In the genomic region with DNA sequence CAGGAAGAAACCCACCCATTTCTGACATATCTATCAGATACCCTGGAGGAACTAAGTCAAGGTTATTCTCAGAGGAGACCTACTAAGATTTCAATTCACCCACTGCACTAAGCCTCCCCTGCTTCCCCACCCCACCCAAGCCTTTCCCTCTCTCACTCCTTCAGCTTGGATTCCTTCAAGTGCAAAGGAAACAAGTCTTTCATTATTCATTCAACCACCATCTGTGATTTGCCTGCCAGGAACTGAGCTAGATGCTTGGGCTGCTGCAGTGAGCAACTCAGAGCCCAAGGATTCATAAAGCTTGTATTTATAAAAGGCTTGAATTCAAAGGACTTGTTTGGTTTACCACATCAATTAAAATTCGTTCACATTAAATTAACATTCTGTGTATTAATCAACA, we compare ENCODE assay signal across 21 cellular contexts.
DNase-seq lines count a peak whose midpoint lies in the region; TF ChIP-seq lines count a peak whose summit lies in the region.
"Had no signal": no experiment of that assay in that cellular context is flagged by ENCODE, and none has a peak within 500 bp of the region (broad histone marks: within the 10 kb centered on the region; RNA-seq: fewer than 3 reads in every experiment).

No MANE protein-coding gene starts in this region.

- H3K4me2 ChIP-seq in OCI-LY7 (ENCODE audit: low read length), result peak overlapping the region; percentile 4; the same call in 1 of the 2 replicates
- H3K4me2 ChIP-seq in smooth muscle cell, result no peak overlapping the region
- H3K4me2 ChIP-seq in GM23248 (ENCODE audit: unreplicated experiment), result no peak overlapping the region
- H3K4me2 ChIP-seq: hepatocyte, KMS-11 had no signal

- intact Hi-C loops in OCI-LY7 (cut with micrococcal nuclease; ENCODE audit: unreplicated experiment), result no loop called here

- CTCF ChIA-PET in OCI-LY7 (lab: Charles Lee; ENCODE audit: unreplicated experiment), result no interaction called here

- H3F3A ChIP-seq in smooth muscle cell (ENCODE audit: low read depth) (no peaks in the 10 kb centered on the region), GM23248 (ENCODE audit: insufficient read depth) (no peaks in the 10 kb centered on the region)

- WGBS in smooth muscle cell (ENCODE audit: low lambda C conversion rate), result 20% methylated on average over 1 of the region's 1 CpG
- WGBS in GM23248 (ENCODE audit: low coverage in 1 of 2, low lambda C conversion rate in 2 of 2, missing lambda C conversion rate in 2 of 2), 2 experiments, result 10 to 15% methylated on average over 1 of the region's 1 CpG

- POLR2A ChIA-PET in OCI-LY7 (lab: Charles Lee), result interaction anchor here (0.6 to 0.7 kb wide), 2 partner anchors 52 to 760 kb away, joined by 3 read pairs; no protein-coding TSS in a partner anchor

- H3K9me2 ChIP-seq in OCI-LY7 (ENCODE audit: insufficient read depth, low read length) (no peaks in the 10 kb centered on the region), GM23248 (ENCODE audit: insufficient read depth) (no peaks in the 10 kb centered on the region)

- H3K4me3 ChIP-seq in OCI-LY7 (ENCODE audit: low read depth, low read length, poor library complexity, severe bottlenecking) (no peak overlapping the region), smooth muscle cell (no peak overlapping the region), GM23248 (no peak overlapping the region)
- H3K4me3 ChIP-seq: hepatocyte, sigmoid colon had no signal

- H2AFZ ChIP-seq in OCI-LY7 (ENCODE audit: low read length) (peak overlapping the region; percentile 62), smooth muscle cell (ENCODE audit: low read depth) (peak overlapping the region; percentile 71), GM23248 (no peak overlapping the region)
- H2AFZ ChIP-seq: hepatocyte had no signal

- TF ChIP-seq CTCF in OCI-LY7 (conservative IDR thresholded peaks at IDR 0.05; ENCODE audit: low read length) (no peak), smooth muscle cell (IDR thresholded peaks at IDR 0.05; ENCODE audit: borderline replicate concordance, insufficient read depth, poor library complexity, severe bottlenecking) (no peak)

- H3K79me2 ChIP-seq in OCI-LY7 (ENCODE audit: insufficient read depth, low read depth, low read length), result no peaks in the 10 kb centered on the region
- no peaks in the 10 kb centered on the region for H3K79me2 ChIP-seq in smooth muscle cell (ENCODE audit: low read depth)
- no peaks in the 10 kb centered on the region for H3K79me2 ChIP-seq in GM23248 (ENCODE audit: insufficient read depth)
- H3K79me2 ChIP-seq: hepatocyte had no signal

- H3K27me3 ChIP-seq in smooth muscle cell (ENCODE audit: low read depth), result no peaks in the 10 kb centered on the region
- no peaks in the 10 kb centered on the region; the same call in 1 of the 2 replicates for H3K27me3 ChIP-seq in GM23248 (replicated peaks; ENCODE audit: insufficient read depth)
- H3K27me3 ChIP-seq: hepatocyte, sigmoid colon had no signal

- H3K9ac ChIP-seq in smooth muscle cell (ENCODE audit: low read depth) (no peak overlapping the region), GM23248 (no peak overlapping the region)
- H3K9ac ChIP-seq: KMS-11 had no signal

- H3K4me1 ChIP-seq in OCI-LY7 (ENCODE audit: insufficient read depth, low read length, poor library complexity, severe bottlenecking) (peaks cover 14% of the 10 kb centered on the region), smooth muscle cell (ENCODE audit: low read depth) (peaks cover 6% of the 10 kb centered on the region), GM23248 (ENCODE audit: insufficient read depth) (no peaks in the 10 kb centered on the region)
- H3K4me1 ChIP-seq: sigmoid colon had no signal

- H4K20me1 ChIP-seq in OCI-LY7 (ENCODE audit: insufficient read depth, low read length) (no peaks in the 10 kb centered on the region), smooth muscle cell (ENCODE audit: low read depth) (no peaks in the 10 kb centered on the region), GM23248 (ENCODE audit: insufficient read depth) (no peaks in the 10 kb centered on the region)

- no TSS peak for BruUV-seq in OCI-LY7 (replicated peaks; lab: Mats Ljungman, UMichigan)

- no peaks in the 10 kb centered on the region; the same call in 1 of the 2 replicates for H3K9me3 ChIP-seq in OCI-LY7 (ENCODE audit: low read length)
- no peaks in the 10 kb centered on the region for H3K9me3 ChIP-seq in smooth muscle cell (replicated peaks; ENCODE audit: low read depth)
- H3K9me3 ChIP-seq in GM23248 (ENCODE audit: low read depth), result no peaks in the 10 kb centered on the region
- H3K9me3 ChIP-seq: sigmoid colon had no signal

- DNase-seq in NCI-H748 (lab: John Stamatoyannopoulos, UW; ENCODE audit: unreplicated experiment), result peak; percentile 45
- DNase-seq in NCI-H748 treated with DMSO at 0.1 percent for 48 hours (lab: John Stamatoyannopoulos, UW), result no peak
- peak; percentile 17 for DNase-seq in OCI-LY7 (ENCODE audit: low spot score)
- DNase-seq in globus pallidus (ENCODE audit: low spot score), result peak; percentile 25
- no peak for DNase-seq in smooth muscle cell (lab: John Stamatoyannopoulos, UW; ENCODE audit: unreplicated experiment)
- no peak for DNase-seq in AG20443 (ENCODE audit: low spot score)
- no peak for DNase-seq in D341Med (ENCODE audit: low spot score)
- DNase-seq in GM23248, result no peak
- DNase-seq: activated CD4-positive, alpha-beta T cell treated with anti-CD3 and anti-CD28 coated beads, Interleukin-2, amount 50 U/mL, for 48 hours; activated gamma-delta T cell; dermis blood vessel endothelial cell; DMS 273 treated with DMSO at 0.1 percent for 48 hours; GOT3; kidney; mammary epithelial cell; NCI-H82; sigmoid colon; WERI-Rb-1 had no signal

- in situ Hi-C loops in GM23248 (cut with MboI), result no loop called here

- H3K27ac ChIP-seq in OCI-LY7 (ENCODE audit: low read depth, low read length, poor library complexity, severe bottlenecking) (no peak overlapping the region), smooth muscle cell (ENCODE audit: low read depth) (no peak overlapping the region), GM23248 (no peak overlapping the region)
- H3K27ac ChIP-seq: epithelial cell of prostate, hepatocyte, KMS-11, sigmoid colon, WERI-Rb-1 had no signal

- H3K36me3 ChIP-seq in OCI-LY7 (ENCODE audit: insufficient read depth, low read length) (no peaks in the 10 kb centered on the region), smooth muscle cell (ENCODE audit: low read depth) (no peaks in the 10 kb centered on the region), GM23248 (ENCODE audit: low read depth) (no peaks in the 10 kb centered on the region)
- H3K36me3 ChIP-seq: sigmoid colon, WERI-Rb-1 had no signal

Comparison
In these comparisons a context has a peak if more than half of its experiments do, and no peak if none do; other contexts are left out.
1. DNase-seq: peak in NCI-H748 (single experiment), OCI-LY7 (single experiment) and globus pallidus (single experiment); none in NCI-H748 treated with DMSO at 0.1 percent for 48 hours (single experiment), smooth muscle cell (single experiment), AG20443 (single experiment), D341Med (single experiment) and GM23248 (single experiment).